ENCODE assay signal across 8 cellular contexts in the genomic region with DNA sequence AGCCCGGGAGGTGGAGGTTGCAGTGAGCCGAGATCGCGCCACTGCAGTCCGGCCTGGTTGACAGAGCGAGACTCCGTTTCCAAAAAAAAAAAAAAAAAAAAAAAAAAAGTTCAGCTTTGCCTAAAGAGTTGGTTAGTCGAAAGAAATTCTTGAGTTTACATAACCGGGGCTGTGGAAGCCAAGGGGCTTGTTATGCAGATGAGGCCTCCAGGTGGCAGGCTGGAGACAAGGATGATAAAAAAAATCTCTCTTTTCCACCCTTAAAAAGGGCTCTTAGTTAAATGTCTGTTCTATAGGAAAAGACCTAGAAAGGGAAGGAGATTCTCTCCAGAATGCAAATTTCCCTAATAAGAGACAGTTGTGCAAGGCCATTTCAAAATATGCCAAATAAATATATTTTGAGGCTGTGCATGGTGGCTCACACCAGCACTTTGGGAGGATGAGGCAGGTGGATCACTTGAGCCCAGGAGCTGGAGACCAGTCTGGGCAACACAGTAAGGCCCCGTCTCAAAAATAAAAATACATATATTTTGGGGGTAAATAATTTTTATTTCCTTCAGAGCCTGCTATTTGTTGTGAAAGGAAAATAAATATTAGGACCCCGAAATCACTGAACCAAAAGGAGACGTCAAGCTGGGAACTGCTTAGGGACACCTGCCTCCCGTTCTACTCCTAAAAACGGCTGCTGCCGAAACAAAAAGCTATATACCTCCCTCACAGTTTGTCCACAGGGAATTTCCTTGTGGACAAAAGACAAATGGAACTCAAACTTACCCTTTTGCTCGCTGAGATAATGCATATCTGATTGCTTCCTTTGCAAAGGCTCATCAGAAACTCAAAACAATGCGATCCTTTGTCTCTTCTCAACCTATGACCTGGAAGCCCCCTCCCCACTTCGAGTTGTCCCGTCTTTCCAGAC. TPM values are rescaled to one million over a fixed set of nuclear protein-coding genes. Genes with fewer than 3 reads are reported as not detected.
DNase-seq lines count a peak whose midpoint lies in the region; ATAC-seq and TF ChIP-seq lines count a peak whose summit lies in the region.

No MANE protein-coding gene starts in this region.

- no peak overlapping the region for H3K4me3 ChIP-seq in HL-60 (replicated peaks; ENCODE audit: insufficient read depth, low read length)

- DNase-seq in Calu3 (peak; percentile 59), HL-60 (ENCODE audit: low read depth in 1 of 2, low spot score in 1 of 2) (peak in 1 of 2 experiments; percentile 51), SKM-1 (lab: John Stamatoyannopoulos, UW; ENCODE audit: unreplicated experiment) (peak; percentile 32), kidney glomerular epithelial cell (lab: John Stamatoyannopoulos, UW) (peak; percentile 30)
- DNase-seq in central memory CD4-positive, alpha-beta T cell, result peak; percentile 59
- peak; percentile 65 for DNase-seq in stimulated activated naive CD8-positive, alpha-beta T cell treated with anti-CD3 and anti-CD28 coated beads, Interleukin-15, Interleukin-2, amounts not matched to agents 100 U/mL and 50 U/mL, for 24 hours

- no peak overlapping the region for H3K27ac ChIP-seq in HL-60 (replicated peaks)

- H3K4me1 Mint-ChIP-seq in Calu3 (ENCODE audit: low read depth, unreplicated experiment), result peaks cover 42% of the 10 kb centered on the region

- H3K9me3 Mint-ChIP-seq in Calu3 (ENCODE audit: low read depth, unreplicated experiment), result no peaks in the 10 kb centered on the region

- CTCF ChIA-PET in Calu3 (lab: Charles Lee), result interaction anchor here (0.7 to 0.9 kb wide), 2 partner anchors 51 to 140 kb away, joined by 3 to 8 read pairs; no protein-coding TSS in a partner anchor

- no peak overlapping the region for H3K4me3 Mint-ChIP-seq in Calu3 (ENCODE audit: low read depth, unreplicated experiment)

- intact Hi-C loops in Calu3 (cut with micrococcal nuclease; ENCODE audit: unreplicated experiment), result loop anchor here (10.0 kb wide), 1 partner anchor 50 kb away; no protein-coding TSS in a partner anchor

- H3K27me3 ChIP-seq in HL-60 (ENCODE audit: insufficient read depth, poor library complexity, severe bottlenecking), result no peaks in the 10 kb centered on the region

- ATAC-seq in stimulated activated naive CD8-positive, alpha-beta T cell treated with anti-CD3 and anti-CD28 coated beads, Interleukin-15, Interleukin-2, amounts not matched to agents 100 U/mL and 50 U/mL, for 24 hours, result no peak
- ATAC-seq in HG03159 (IDR thresholded peaks at IDR 0.05; ENCODE audit: unreplicated experiment) (no peak), GM18861 (IDR thresholded peaks at IDR 0.05; ENCODE audit: unreplicated experiment) (no peak)

- BruUV-seq in Calu3 (replicated peaks; lab: Mats Ljungman, UMichigan), result no TSS peak

- H3K36me3 Mint-ChIP-seq in Calu3 (ENCODE audit: insufficient read depth, unreplicated experiment), result no peaks in the 10 kb centered on the region

- peaks cover 44% of the 10 kb centered on the region for H3K27me3 Mint-ChIP-seq in Calu3 (ENCODE audit: unreplicated experiment)

- no peak overlapping the region for H3K27ac Mint-ChIP-seq in Calu3 (ENCODE audit: unreplicated experiment)

- TF ChIP-seq CTCF in Calu3 (IDR thresholded peaks at IDR 0.05; ENCODE audit: unreplicated experiment) (peak; percentile 61), HL-60 (IDR thresholded peaks at IDR 0.05; ENCODE audit: insufficient read depth, low read length) (peak; percentile 28)

RNA-seq across cellular contexts. Expression of a gene that starts 2.4 kb away (rescaled TPM):
- 29.1 and 117 TPM in 2 replicates for total RNA-seq in Calu3 (2022)

RNA-seq across cellular contexts. Expression of a gene that starts 5.8 kb away (rescaled TPM):
- total RNA-seq in Calu3 (2022), result not detected in 2 replicates

RNA-seq across cellular contexts. Expression of a gene that starts 8.7 kb away (rescaled TPM):
- total RNA-seq in Calu3 (2022), result 45.6 and 179 TPM in 2 replicates

RNA-seq across cellular contexts. Expression of a gene that starts 15.5 kb away (rescaled TPM):
- 264 and 492 TPM in 2 replicates for total RNA-seq in Calu3 (2022)

RNA-seq across cellular contexts. Expression of a gene that starts 16.2 kb away (rescaled TPM):
- 9.5 and 13.5 TPM in 2 replicates for total RNA-seq in Calu3 (2022)
